Comparison of ENCODE assay signal across 1 cellular context in genomic region chr9:133975511-133975910, GRCh38.
TF ChIP-seq lines count a peak whose summit lies in the region.

No MANE protein-coding gene starts in this region.

TF ChIP-seq in liver, 16 proteins besides CTCF, POLR2A, EP300 and RAD21 (continued from another document):
- TF ChIP-seq REST (IDR thresholded peaks at IDR 0.05) (no peak), HNF4G (IDR thresholded peaks at IDR 0.05) (no peak), ZBTB33 (IDR thresholded peaks at IDR 0.05) (no peak), ATF3 (IDR thresholded peaks at IDR 0.05) (no peak), EGR1 (IDR thresholded peaks at IDR 0.05; ENCODE audit: low read depth in 2 of 2) (no peak), FOXA2 (IDR thresholded peaks at IDR 0.05) (no peak), MAX (IDR thresholded peaks at IDR 0.05) (no peak), FOXA1 (IDR thresholded peaks at IDR 0.05) (no peak), JUND (IDR thresholded peaks at IDR 0.05) (no peak)
